Comparison of ENCODE assay signal across 1 cellular context in the genomic region with DNA sequence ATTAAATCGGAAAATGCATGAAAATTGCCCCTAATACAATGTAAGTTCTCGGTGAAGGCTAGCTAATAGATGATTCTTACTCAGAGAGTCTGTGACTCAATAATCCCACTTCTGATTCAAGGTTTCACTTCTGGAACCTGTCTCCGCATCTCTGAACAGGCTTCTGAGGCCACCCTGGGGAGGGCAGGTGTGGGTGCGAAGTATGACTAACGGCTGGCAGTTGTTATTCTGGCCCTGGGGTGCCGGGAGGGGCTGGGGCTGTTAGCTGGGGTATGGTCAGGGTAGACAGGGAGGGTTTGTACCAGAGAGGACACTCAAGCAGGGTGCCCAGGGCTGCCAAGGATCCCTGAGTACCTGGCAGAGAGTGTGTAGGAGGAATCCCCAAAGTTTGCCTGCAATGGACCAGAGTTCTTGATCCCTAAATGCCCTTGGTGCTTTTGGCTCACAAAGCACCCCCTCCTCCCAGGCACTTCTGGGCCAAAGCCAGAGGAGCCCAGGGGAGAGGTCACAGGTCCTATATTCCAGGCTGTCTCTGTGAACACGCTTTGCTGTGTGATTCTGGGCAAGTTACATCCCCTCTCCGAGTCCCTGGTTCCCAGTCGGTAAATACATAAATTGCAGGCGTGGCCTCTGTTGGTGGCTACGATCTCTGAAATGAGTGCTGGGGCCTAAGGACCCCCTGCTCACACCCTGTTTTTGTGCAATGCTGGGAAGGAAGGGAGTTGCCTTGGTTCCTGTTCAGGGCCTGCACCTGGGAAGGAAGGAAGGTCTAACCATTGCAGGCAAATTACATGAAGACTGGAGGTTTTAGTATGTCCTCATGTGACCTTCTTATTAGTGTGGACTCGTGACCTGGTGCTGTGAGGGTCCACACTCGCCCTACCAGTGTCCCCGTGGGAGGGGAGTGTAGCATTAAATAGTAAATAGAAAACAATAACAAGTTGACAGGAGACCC.
TF ChIP-seq lines count a peak whose summit lies in the region.

No MANE protein-coding gene starts in this region.

TF ChIP-seq in HepG2, 621 proteins besides CTCF, POLR2A, EP300 and RAD21:
- TF ChIP-seq, protein P1, sequence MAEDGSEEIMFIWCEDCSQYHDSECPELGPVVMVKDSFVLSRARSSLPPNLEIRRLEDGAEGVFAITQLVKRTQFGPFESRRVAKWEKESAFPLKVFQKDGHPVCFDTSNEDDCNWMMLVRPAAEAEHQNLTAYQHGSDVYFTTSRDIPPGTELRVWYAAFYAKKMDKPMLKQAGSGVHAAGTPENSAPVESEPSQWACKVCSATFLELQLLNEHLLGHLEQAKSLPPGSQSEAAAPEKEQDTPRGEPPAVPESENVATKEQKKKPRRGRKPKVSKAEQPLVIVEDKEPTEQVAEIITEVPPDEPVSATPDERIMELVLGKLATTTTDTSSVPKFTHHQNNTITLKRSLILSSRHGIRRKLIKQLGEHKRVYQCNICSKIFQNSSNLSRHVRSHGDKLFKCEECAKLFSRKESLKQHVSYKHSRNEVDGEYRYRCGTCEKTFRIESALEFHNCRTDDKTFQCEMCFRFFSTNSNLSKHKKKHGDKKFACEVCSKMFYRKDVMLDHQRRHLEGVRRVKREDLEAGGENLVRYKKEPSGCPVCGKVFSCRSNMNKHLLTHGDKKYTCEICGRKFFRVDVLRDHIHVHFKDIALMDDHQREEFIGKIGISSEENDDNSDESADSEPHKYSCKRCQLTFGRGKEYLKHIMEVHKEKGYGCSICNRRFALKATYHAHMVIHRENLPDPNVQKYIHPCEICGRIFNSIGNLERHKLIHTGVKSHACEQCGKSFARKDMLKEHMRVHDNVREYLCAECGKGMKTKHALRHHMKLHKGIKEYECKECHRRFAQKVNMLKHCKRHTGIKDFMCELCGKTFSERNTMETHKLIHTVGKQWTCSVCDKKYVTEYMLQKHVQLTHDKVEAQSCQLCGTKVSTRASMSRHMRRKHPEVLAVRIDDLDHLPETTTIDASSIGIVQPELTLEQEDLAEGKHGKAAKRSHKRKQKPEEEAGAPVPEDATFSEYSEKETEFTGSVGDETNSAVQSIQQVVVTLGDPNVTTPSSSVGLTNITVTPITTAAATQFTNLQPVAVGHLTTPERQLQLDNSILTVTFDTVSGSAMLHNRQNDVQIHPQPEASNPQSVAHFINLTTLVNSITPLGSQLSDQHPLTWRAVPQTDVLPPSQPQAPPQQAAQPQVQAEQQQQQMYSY (CRISPR knock-in tag; IDR thresholded peaks at IDR 0.05), result no peak
- TF ChIP-seq, protein P2, sequence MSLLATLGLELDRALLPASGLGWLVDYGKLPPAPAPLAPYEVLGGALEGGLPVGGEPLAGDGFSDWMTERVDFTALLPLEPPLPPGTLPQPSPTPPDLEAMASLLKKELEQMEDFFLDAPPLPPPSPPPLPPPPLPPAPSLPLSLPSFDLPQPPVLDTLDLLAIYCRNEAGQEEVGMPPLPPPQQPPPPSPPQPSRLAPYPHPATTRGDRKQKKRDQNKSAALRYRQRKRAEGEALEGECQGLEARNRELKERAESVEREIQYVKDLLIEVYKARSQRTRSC (CRISPR knock-in tag; IDR thresholded peaks at IDR 0.05; ENCODE audit: low read depth), result 0 out of 2 replicates have a peak, but pooled peaks have one; percentile 41
TF ChIP-seq in HepG2: peak in this region for 1.
